Comparison of ENCODE assay signal across 10 cellular contexts in the genomic region with DNA sequence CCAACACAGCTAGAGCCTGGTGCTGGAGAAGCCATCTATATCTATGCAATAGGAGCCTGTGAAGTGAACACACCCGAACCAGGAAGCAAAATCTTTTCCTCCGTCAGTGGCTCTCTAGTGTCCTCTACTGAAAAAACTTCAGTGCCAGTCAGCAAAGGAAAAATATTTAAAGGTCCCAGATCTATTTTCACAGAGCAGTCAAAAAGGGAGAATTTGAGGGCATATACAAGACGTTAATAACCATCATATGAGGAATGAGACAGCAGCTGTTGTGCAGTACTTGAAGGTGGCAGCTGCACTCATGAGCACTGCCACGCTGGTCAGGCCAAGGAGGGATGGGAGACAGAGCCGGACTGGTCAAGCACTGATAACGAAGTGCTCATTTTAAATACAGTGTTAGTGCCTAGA. TPM values are rescaled to one million over a fixed set of nuclear protein-coding genes. Genes with fewer than 3 reads are reported as not detected.
DNase-seq lines count a peak whose midpoint lies in the region; ATAC-seq and TF ChIP-seq lines count a peak whose summit lies in the region.
"Had no signal": no experiment of that assay in that cellular context is flagged by ENCODE, and none has a peak within 500 bp of the region (broad histone marks: within the 10 kb centered on the region; RNA-seq: fewer than 3 reads in every experiment).

No MANE protein-coding gene starts in this region.

- DNase-seq in activated CD4-positive, alpha-beta memory T cell treated with anti-CD3 and anti-CD28 coated beads for 36 hours, result no peak
- no peak for DNase-seq in activated CD4-positive, alpha-beta memory T cell treated with anti-CD3 and anti-CD28 coated beads, Interleukin-2, amount 10 ng/mL, durations not matched to agents 7 days and 5 days
- DNase-seq in effector memory CD8-positive, alpha-beta T cell, result peak in 1 of 3 experiments; percentile 10
- DNase-seq in osteocyte (ENCODE audit: extremely low spot score, unreplicated experiment) (no peak), DMS114 treated with DMSO at 0.1 percent for 48 hours (lab: John Stamatoyannopoulos, UW; ENCODE audit: unreplicated experiment) (no peak), HK-2 (ENCODE audit: unreplicated experiment) (no peak)
- DNase-seq: COR-L47 had no signal

- peak; percentile 39 for ATAC-seq in effector memory CD8-positive, alpha-beta T cell (replicated peaks)
- no peak for ATAC-seq in GM21825 (IDR thresholded peaks at IDR 0.05; ENCODE audit: unreplicated experiment)
- ATAC-seq: gastroesophageal sphincter had no signal

- H3K4me1 Mint-ChIP-seq in activated CD4-positive, alpha-beta memory T cell treated with anti-CD3 and anti-CD28 coated beads for 36 hours (ENCODE audit: low read depth), result peaks cover 66% of the 10 kb centered on the region
- H3K4me1 Mint-ChIP-seq in activated CD4-positive, alpha-beta memory T cell treated with anti-CD3 and anti-CD28 coated beads, Interleukin-2, amount 10 ng/mL, durations not matched to agents 7 days and 5 days, result peaks cover 36% of the 10 kb centered on the region
- H3K4me1 Mint-ChIP-seq in effector memory CD8-positive, alpha-beta T cell (ENCODE audit: low read depth in 2 of 2), result peaks cover 33 to 45% of the 10 kb centered on the region in 2 donors
- H3K4me1 Mint-ChIP-seq in osteocyte (ENCODE audit: unreplicated experiment), result no peaks in the 10 kb centered on the region

- H3K27me3 ChIP-seq in OCI-LY3 (ENCODE audit: low read depth, low read length), result no peaks in the 10 kb centered on the region
- H3K27me3 ChIP-seq: gastroesophageal sphincter had no signal

- H3K27ac ChIP-seq in OCI-LY3 (ENCODE audit: low read length), result no peak overlapping the region
- H3K27ac ChIP-seq: gastroesophageal sphincter had no signal

- H3K4me2 ChIP-seq in OCI-LY3 (ENCODE audit: low read length), result peak overlapping the region; percentile 20; the same call in 1 of the 2 replicates

- TF ChIP-seq CTCF in OCI-LY3 (IDR thresholded peaks at IDR 0.05; ENCODE audit: low read depth, low read length), result peak; percentile 52
- peak; percentile 33 for TF ChIP-seq CTCF in osteocyte (IDR thresholded peaks at IDR 0.05)

- peaks cover 13% of the 10 kb centered on the region for H3K36me3 Mint-ChIP-seq in activated CD4-positive, alpha-beta memory T cell treated with anti-CD3 and anti-CD28 coated beads for 36 hours
- peaks cover 29% of the 10 kb centered on the region for H3K36me3 Mint-ChIP-seq in activated CD4-positive, alpha-beta memory T cell treated with anti-CD3 and anti-CD28 coated beads, Interleukin-2, amount 10 ng/mL, durations not matched to agents 7 days and 5 days (ENCODE audit: low read depth)
- H3K36me3 Mint-ChIP-seq in effector memory CD8-positive, alpha-beta T cell (ENCODE audit: insufficient read depth), result no peaks in the 10 kb centered on the region
- no peaks in the 10 kb centered on the region for H3K36me3 Mint-ChIP-seq in osteocyte (ENCODE audit: unreplicated experiment)

- H3K4me1 ChIP-seq in OCI-LY3 (ENCODE audit: low read length), result no peaks in the 10 kb centered on the region
- H3K4me1 ChIP-seq: gastroesophageal sphincter had no signal

- POLR2A ChIA-PET in activated CD4-positive, alpha-beta memory T cell treated with anti-CD3 and anti-CD28 coated beads for 36 hours (lab: Charles Lee), result interaction anchor here (2.3 kb wide), 1 partner anchor 15 kb away, joined by 9 read pairs; a partner anchor contains a TSS
- POLR2A ChIA-PET in activated CD4-positive, alpha-beta memory T cell treated with anti-CD3 and anti-CD28 coated beads, Interleukin-2, amount 10 ng/mL, durations not matched to agents 7 days and 5 days (lab: Charles Lee), result interaction anchor here (0.8 to 2.8 kb wide), 7 partner anchors 13 to 141 kb away, joined by 3 to 42 read pairs (median 4); a partner anchor contains a TSS

- H3K27me3 Mint-ChIP-seq in activated CD4-positive, alpha-beta memory T cell treated with anti-CD3 and anti-CD28 coated beads for 36 hours, result no peaks in the 10 kb centered on the region
- no peaks in the 10 kb centered on the region for H3K27me3 Mint-ChIP-seq in activated CD4-positive, alpha-beta memory T cell treated with anti-CD3 and anti-CD28 coated beads, Interleukin-2, amount 10 ng/mL, durations not matched to agents 7 days and 5 days
- no peaks in the 10 kb centered on the region for H3K27me3 Mint-ChIP-seq in effector memory CD8-positive, alpha-beta T cell
- no peaks in the 10 kb centered on the region for H3K27me3 Mint-ChIP-seq in osteocyte (ENCODE audit: unreplicated experiment)

- no peaks in the 10 kb centered on the region for H3K9me3 ChIP-seq in OCI-LY3 (ENCODE audit: insufficient read depth, low read length)

- no peak overlapping the region for H2AFZ ChIP-seq in OCI-LY3 (ENCODE audit: low read depth, low read length)

- no peak overlapping the region for H3K27ac Mint-ChIP-seq in activated CD4-positive, alpha-beta memory T cell treated with anti-CD3 and anti-CD28 coated beads for 36 hours
- no peak overlapping the region for H3K27ac Mint-ChIP-seq in activated CD4-positive, alpha-beta memory T cell treated with anti-CD3 and anti-CD28 coated beads, Interleukin-2, amount 10 ng/mL, durations not matched to agents 7 days and 5 days
- peak overlapping the region; percentile 5 to 17 for H3K27ac Mint-ChIP-seq in effector memory CD8-positive, alpha-beta T cell
- no peak overlapping the region for H3K27ac Mint-ChIP-seq in osteocyte (ENCODE audit: unreplicated experiment)

- no peak overlapping the region for H3K4me3 ChIP-seq in OCI-LY3 (ENCODE audit: low read length)
- H3K4me3 ChIP-seq: gastroesophageal sphincter had no signal

- H3K4me3 Mint-ChIP-seq in activated CD4-positive, alpha-beta memory T cell treated with anti-CD3 and anti-CD28 coated beads for 36 hours, result peak overlapping the region; percentile 7
- no peak overlapping the region for H3K4me3 Mint-ChIP-seq in activated CD4-positive, alpha-beta memory T cell treated with anti-CD3 and anti-CD28 coated beads, Interleukin-2, amount 10 ng/mL, durations not matched to agents 7 days and 5 days
- peak overlapping the region; percentile 5 to 21 for H3K4me3 Mint-ChIP-seq in effector memory CD8-positive, alpha-beta T cell
- H3K4me3 Mint-ChIP-seq in osteocyte (ENCODE audit: unreplicated experiment), result no peak overlapping the region

- no peaks in the 10 kb centered on the region; the same call in 1 of the 2 replicates for H4K20me1 ChIP-seq in OCI-LY3 (ENCODE audit: insufficient read depth, low read length)

- no peaks in the 10 kb centered on the region for H3K79me2 ChIP-seq in OCI-LY3 (ENCODE audit: low read length)

- CTCF ChIA-PET in activated CD4-positive, alpha-beta memory T cell treated with anti-CD3 and anti-CD28 coated beads for 36 hours (lab: Charles Lee), result interaction anchor here (0.7 to 1.8 kb wide), 8 partner anchors 11 to 141 kb away, joined by 3 to 7 read pairs (median 4); a partner anchor contains a TSS
- CTCF ChIA-PET in activated CD4-positive, alpha-beta memory T cell treated with anti-CD3 and anti-CD28 coated beads, Interleukin-2, amount 10 ng/mL, durations not matched to agents 7 days and 5 days (lab: Charles Lee), result interaction anchor here (2.0 to 2.4 kb wide), 3 partner anchors 13 to 141 kb away, joined by 9 to 11 read pairs (median 10); a partner anchor contains a TSS

- H3K9me3 Mint-ChIP-seq in activated CD4-positive, alpha-beta memory T cell treated with anti-CD3 and anti-CD28 coated beads for 36 hours, result peaks cover 6% of the 10 kb centered on the region
- H3K9me3 Mint-ChIP-seq in activated CD4-positive, alpha-beta memory T cell treated with anti-CD3 and anti-CD28 coated beads, Interleukin-2, amount 10 ng/mL, durations not matched to agents 7 days and 5 days, result peaks cover 3% of the 10 kb centered on the region
- no peaks in the 10 kb centered on the region for H3K9me3 Mint-ChIP-seq in effector memory CD8-positive, alpha-beta T cell
- peaks cover 5% of the 10 kb centered on the region for H3K9me3 Mint-ChIP-seq in osteocyte (ENCODE audit: unreplicated experiment)

- no peak overlapping the region for H3K9ac ChIP-seq in OCI-LY3 (ENCODE audit: low read length)

- intact Hi-C loops in activated CD4-positive, alpha-beta memory T cell treated with anti-CD3 and anti-CD28 coated beads for 36 hours (cut with micrococcal nuclease), result loop anchor here (1.0 to 2.0 kb wide), 2 partner anchors 13 to 14 kb away; no protein-coding TSS in a partner anchor

- no peaks in the 10 kb centered on the region for H3K36me3 ChIP-seq in OCI-LY3 (replicated peaks; ENCODE audit: low read depth, low read length)
- H3K36me3 ChIP-seq: gastroesophageal sphincter had no signal

RNA-seq across cellular contexts. Expression of a gene that starts 14.4 kb away (rescaled TPM):
- 10 to 100 TPM; 76.7 to 80.5 TPM for total RNA-seq in activated CD4-positive, alpha-beta memory T cell treated with anti-CD3 and anti-CD28 coated beads for 36 hours
- total RNA-seq in activated CD4-positive, alpha-beta memory T cell treated with anti-CD3 and anti-CD28 coated beads, Interleukin-2, amount 10 ng/mL, durations not matched to agents 7 days and 5 days, result 10 to 100 TPM; 90.6 to 96.9 TPM
- 14.1 and 14.8 TPM in 2 replicates for total RNA-seq in osteocyte

Comparison
In these comparisons a context has a peak if more than half of its experiments do, and no peak if none do; other contexts are left out.
1. H3K4me3 Mint-ChIP-seq: peak in activated CD4-positive, alpha-beta memory T cell treated with anti-CD3 and anti-CD28 coated beads for 36 hours (single experiment) and effector memory CD8-positive, alpha-beta T cell (2 of 2); none in activated CD4-positive, alpha-beta memory T cell treated with anti-CD3 and anti-CD28 coated beads, Interleukin-2, amount 10 ng/mL, durations not matched to agents 7 days and 5 days (single experiment) and osteocyte (single experiment).
2. H3K27ac Mint-ChIP-seq: peak in effector memory CD8-positive, alpha-beta T cell (2 of 2); none in activated CD4-positive, alpha-beta memory T cell treated with anti-CD3 and anti-CD28 coated beads for 36 hours (single experiment), activated CD4-positive, alpha-beta memory T cell treated with anti-CD3 and anti-CD28 coated beads, Interleukin-2, amount 10 ng/mL, durations not matched to agents 7 days and 5 days (single experiment) and osteocyte (single experiment).